ENCODE assay signal across 9 cellular contexts in the genomic region with DNA sequence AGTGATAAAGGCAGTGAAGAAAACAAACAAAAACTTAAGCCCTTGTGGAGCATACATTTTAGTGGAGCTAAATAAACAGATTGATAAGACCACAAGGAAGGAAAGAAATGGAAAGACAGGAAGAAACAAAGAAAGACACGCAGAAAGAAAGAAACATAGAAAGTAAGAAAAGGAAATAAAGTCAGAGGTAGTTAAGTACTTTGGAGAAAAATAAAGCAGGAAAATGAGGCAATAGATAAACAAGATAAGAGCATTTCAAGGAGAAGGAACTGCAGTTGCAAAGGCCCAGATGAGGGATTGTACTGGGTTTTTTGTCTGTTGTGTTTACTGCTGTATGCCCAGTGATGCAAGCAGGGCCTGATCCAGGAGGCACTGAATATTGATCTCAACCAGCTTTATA. TPM values are rescaled to one million over a fixed set of nuclear protein-coding genes. Genes with fewer than 3 reads are reported as not detected.
A peak's percentile ranks its signal among the peaks of the same experiment; 100 is the strongest.
DNase-seq lines count a peak whose midpoint lies in the region; ATAC-seq, FAIRE-seq and TF ChIP-seq lines count a peak whose summit lies in the region.
"Had no signal": no experiment of that assay in that cellular context is flagged by ENCODE, and none has a peak within 500 bp of the region (broad histone marks: within the 10 kb centered on the region; RNA-seq: fewer than 3 reads in every experiment).

No MANE protein-coding gene starts in this region.

- H3K9ac ChIP-seq in adipocyte (ENCODE audit: low read length) (peak overlapping the region; percentile 89), HepG2 (ENCODE audit: insufficient read depth, low read depth, low read length) (peak overlapping the region; percentile 72)

- H2AFZ ChIP-seq in HepG2 (ENCODE audit: low read length), result no peak overlapping the region

- CTCF ChIA-PET in HepG2 (lab: Yijun Ruan, JAX; ENCODE audit: low intra/inter-chr PET ratio, low total read pairs), result no interaction called here

- TF ChIP-seq RAD21 in HepG2 (CRISPR knock-in tag; IDR thresholded peaks at IDR 0.05), result no peak

- 0% methylated on average over 1 of the region's 1 CpG for WGBS in HepG2 (ENCODE audit: low lambda C conversion rate)

- TF ChIP-seq EP300 in HepG2 (IDR thresholded peaks at IDR 0.05; ENCODE audit: low read depth in 2 of 2, low read length in 2 of 2) (no peak), HepG2 (CRISPR knock-in tag; IDR thresholded peaks at IDR 0.05; ENCODE audit: borderline replicate concordance) (no peak)

- in situ Hi-C loops in HepG2 (cut with HindIII; ENCODE audit: extremely low pct_ligation_motif_present, low pct_unique_long_range_greater_than_20kb), result loop anchor here (25.0 kb wide), 1 partner anchor 164 kb away; the partner anchor contains the start of gene CAPN12
- in situ Hi-C loops in GM13977 (cut with MboI; ENCODE audit: low pct_unique_long_range_greater_than_20kb, low sequenced_read_pairs, unreplicated experiment), result loop anchor here (25.0 kb wide), 1 partner anchor 164 kb away; the partner anchor contains the start of gene CAPN12

- intact Hi-C loops in left ventricle myocardium inferior (cut with micrococcal nuclease), result no loop called here
- intact Hi-C loops in left ventricle myocardium superior (cut with micrococcal nuclease), result no loop called here
- intact Hi-C loops in HepG2 (cut with micrococcal nuclease; ENCODE audit: unreplicated experiment), result no loop called here

- POLR2A ChIA-PET in HepG2 (lab: Yijun Ruan, JAX), result interaction anchor here (1.1 to 2.5 kb wide), 13 partner anchors 22 to 282 kb away, joined by 3 to 24 read pairs (median 5); partner anchors contain the start of genes ACTN4, ECH1, EIF3K and FBXO17

- H3K27ac ChIP-seq in left ventricle myocardium inferior (replicated peaks) (no peak overlapping the region), HepG2 (ENCODE audit: extremely low read length, insufficient read depth, low read length) (peak overlapping the region; percentile 73)

- peaks cover 12% of the 10 kb centered on the region for H3K4me1 Mint-ChIP-seq in type B pancreatic cell (ENCODE audit: unreplicated experiment)

- H3K4me3 ChIP-seq in left ventricle myocardium inferior (peak overlapping the region; percentile 94), adipocyte (ENCODE audit: low read length) (peak overlapping the region; percentile 98), HepG2 (replicated peaks in 1 of 3; ENCODE audit: insufficient read depth in 1 of 3, low read depth in 2 of 3, low read length in 3 of 3) (peak overlapping the region; percentile 73 to 87 (median 83); a peak in 5 of 6 replicates)

- H3K27ac Mint-ChIP-seq in type B pancreatic cell, result peak overlapping the region; percentile 97

- H3K79me2 ChIP-seq in HepG2 (ENCODE audit: insufficient read depth, low read length), result peaks cover 1% of the 10 kb centered on the region

- DNase-seq in left ventricle myocardium inferior (no peak), left ventricle myocardium superior (no peak), adipocyte (ENCODE audit: low read depth) (peak; percentile 36), HepG2 (ENCODE audit: low spot score) (no peak), type B pancreatic cell (ENCODE audit: extremely low spot score, unreplicated experiment) (no peak), GM13977 (ENCODE audit: low spot score) (no peak), NCI-H774 (lab: John Stamatoyannopoulos, UW) (no peak), cerebellar nuclear complex (lab: John Stamatoyannopoulos, UW) (no peak)
- DNase-seq: activated CD4-positive, alpha-beta T cell treated with anti-CD3 and anti-CD28 coated beads, Interleukin-2, amount 50 U/mL, for 4 hours had no signal

- H4K20me1 ChIP-seq in HepG2 (ENCODE audit: insufficient read depth, low read length), result no peaks in the 10 kb centered on the region

- H3K27me3 ChIP-seq in left ventricle myocardium inferior (ENCODE audit: low read depth), result no peaks in the 10 kb centered on the region
- H3K27me3 ChIP-seq in adipocyte (replicated peaks; ENCODE audit: control insufficient read depth, insufficient read depth, low read length), result no peaks in the 10 kb centered on the region
- H3K27me3 ChIP-seq in HepG2 (ENCODE audit: control insufficient read depth in 1 of 2, insufficient read depth in 2 of 2, low read length in 2 of 2), result no peaks in the 10 kb centered on the region; a peak in 1 of 5 replicates

- peaks cover 3% of the 10 kb centered on the region for H3K36me3 Mint-ChIP-seq in type B pancreatic cell

- no peak for FAIRE-seq in HepG2 (lab: Jason Lieb, UNC)

- BruUV-seq in HepG2 (replicated peaks; lab: Mats Ljungman, UMichigan), result no TSS peak

- peak overlapping the region; percentile 96 for H3K4me3 Mint-ChIP-seq in type B pancreatic cell

- no peaks in the 10 kb centered on the region for H3K9me3 ChIP-seq in left ventricle myocardium inferior (replicated peaks)
- H3K9me3 ChIP-seq in adipocyte (ENCODE audit: control insufficient read depth, low read length), result no peaks in the 10 kb centered on the region
- H3K9me3 ChIP-seq in HepG2 (ENCODE audit: low read length), result no peaks in the 10 kb centered on the region

- H3K36me3 ChIP-seq in left ventricle myocardium inferior (peaks cover 12% of the 10 kb centered on the region), adipocyte (ENCODE audit: control insufficient read depth, insufficient read depth, low read length, severe bottlenecking) (peaks cover 6% of the 10 kb centered on the region), HepG2 (replicated peaks in 1 of 2; ENCODE audit: control insufficient read depth in 1 of 2, insufficient read depth in 2 of 2, low read length in 2 of 2) (peaks cover 4 to 12% of the 10 kb centered on the region in 2 experiments; a peak in 3 of 5 replicates)

- TF ChIP-seq CTCF in left ventricle myocardium inferior (IDR thresholded peaks at IDR 0.05; ENCODE audit: borderline replicate concordance) (no peak), HepG2 (CRISPR knock-in tag; IDR thresholded peaks at IDR 0.05) (no peak), type B pancreatic cell (conservative IDR thresholded peaks at IDR 0.05) (no peak), GM13977 (IDR thresholded peaks at IDR 0.05; ENCODE audit: extremely low read depth, insufficient read depth, missing control alignments) (no peak)

- H3K4me1 ChIP-seq in left ventricle myocardium inferior (peaks cover 37% of the 10 kb centered on the region), adipocyte (ENCODE audit: control insufficient read depth, insufficient read depth, low read length) (peaks cover 22% of the 10 kb centered on the region), HepG2 (ENCODE audit: insufficient read depth, low read length) (peaks cover 37% of the 10 kb centered on the region)

- H3K4me2 ChIP-seq in HepG2 (ENCODE audit: low read depth, low read length), result peak overlapping the region; percentile 79

- TF ChIP-seq POLR2A in HepG2 (IDR thresholded peaks at IDR 0.05; ENCODE audit: insufficient read depth in 1 of 2, low read depth in 2 of 2, low read length in 2 of 2), result no peak

- H3K9me3 Mint-ChIP-seq in type B pancreatic cell, result no peaks in the 10 kb centered on the region

- ATAC-seq in left ventricle myocardium superior, result no peak
- no peak for ATAC-seq in HepG2

- no peaks in the 10 kb centered on the region for H3K27me3 Mint-ChIP-seq in type B pancreatic cell

RNA-seq across cellular contexts. Expression of gene NFKBIB, which starts 1.0 kb away (rescaled TPM):
- total RNA-seq in left ventricle myocardium inferior (18.4 TPM), left ventricle myocardium superior (14.5 TPM), HepG2 (2016; rRNA removed; fragmentation: Illumina TruSeq; extraction: Trizol) (13.8 and 14.9 TPM in 2 replicates), type B pancreatic cell (ENCODE audit: low replicate concordance) (13.7 and 21.1 TPM in 2 replicates)
- total RNA-seq in HepG2 (2016; cell fraction: cytosol; rRNA removed; fragmentation: Illumina TruSeq; extraction: Trizol; ENCODE audit: low read depth), result 3.8 and 4.6 TPM in 2 replicates
- total RNA-seq in HepG2 (2016; cell fraction: insoluble cytoplasmic fraction; rRNA removed; fragmentation: Illumina TruSeq; extraction: Trizol), result 14.4 and 14.7 TPM in 2 replicates
- total RNA-seq in HepG2 (2016; cell fraction: membrane; rRNA removed; fragmentation: Illumina TruSeq; extraction: Trizol), result 8.1 and 8.2 TPM in 2 replicates
- 6.0 and 6.9 TPM in 2 replicates for total RNA-seq in HepG2 (2016; cell fraction: nucleus; rRNA removed; fragmentation: Illumina TruSeq; extraction: Trizol)
- polyA plus RNA-seq in HepG2 (2011; rRNA removed), result 8.6 and 11.5 TPM in 2 replicates
- polyA plus RNA-seq in HepG2 (2011; cell fraction: cytosol; rRNA removed), result 9.7 and 14.5 TPM in 2 replicates
- polyA plus RNA-seq in HepG2 (2011; cell fraction: nucleus; rRNA removed), result 8.5 and 9.1 TPM in 2 replicates
- 7.8 and 10.7 TPM in 2 replicates for polyA plus RNA-seq in HepG2 (2012)
- 6.7 and 8.7 TPM in 2 replicates for polyA plus RNA-seq in HepG2 (2016; cell fraction: cytosol; fragmentation: Illumina TruSeq; extraction: Trizol; ENCODE audit: low read depth)
- polyA plus RNA-seq in HepG2 (2016; cell fraction: insoluble cytoplasmic fraction; fragmentation: Illumina TruSeq; extraction: Trizol; ENCODE audit: low read depth), result 19.6 and 21.5 TPM in 2 replicates
- 9.9 and 11.1 TPM in 2 replicates for polyA plus RNA-seq in HepG2 (2016; cell fraction: membrane; fragmentation: Illumina TruSeq; extraction: Trizol; ENCODE audit: low read depth)
- 13.5 and 16.3 TPM in 2 replicates for polyA plus RNA-seq in HepG2 (2016; cell fraction: nucleus; fragmentation: Illumina TruSeq; extraction: Trizol; ENCODE audit: insufficient read depth, low read depth)
- 5.6 and 6.0 TPM in 2 replicates for polyA minus RNA-seq in HepG2 (2011; rRNA and poly(A)+ RNA removed; ENCODE audit: low replicate concordance)
- 2.2 and 6.5 TPM in 2 replicates for polyA minus RNA-seq in HepG2 (2011; cell fraction: cytosol; rRNA and poly(A)+ RNA removed)
- polyA minus RNA-seq in HepG2 (2011; cell fraction: nucleus; rRNA and poly(A)+ RNA removed), result 1.2 and 1.9 TPM in 2 replicates

RNA-seq across cellular contexts. Expression of gene SIRT2, which starts 1.4 kb away (rescaled TPM):
- total RNA-seq in left ventricle myocardium inferior, result 99.0 TPM
- total RNA-seq in left ventricle myocardium superior, result 94.4 TPM
- total RNA-seq in HepG2 (2016; rRNA removed; fragmentation: Illumina TruSeq; extraction: Trizol), result 20.3 and 22.3 TPM in 2 replicates
- total RNA-seq in HepG2 (2016; cell fraction: cytosol; rRNA removed; fragmentation: Illumina TruSeq; extraction: Trizol; ENCODE audit: low read depth), result 14.3 and 15.2 TPM in 2 replicates
- 18.1 and 20.6 TPM in 2 replicates for total RNA-seq in HepG2 (2016; cell fraction: insoluble cytoplasmic fraction; rRNA removed; fragmentation: Illumina TruSeq; extraction: Trizol)
- total RNA-seq in HepG2 (2016; cell fraction: membrane; rRNA removed; fragmentation: Illumina TruSeq; extraction: Trizol), result 24.1 and 28.8 TPM in 2 replicates
- 10.5 and 13.7 TPM in 2 replicates for total RNA-seq in HepG2 (2016; cell fraction: nucleus; rRNA removed; fragmentation: Illumina TruSeq; extraction: Trizol)
- polyA plus RNA-seq in HepG2 (2011; rRNA removed), result 26.1 and 32.6 TPM in 2 replicates
- 20.9 and 26.0 TPM in 2 replicates for polyA plus RNA-seq in HepG2 (2011; cell fraction: cytosol; rRNA removed)
- polyA plus RNA-seq in HepG2 (2011; cell fraction: nucleus; rRNA removed), result 54.3 and 54.9 TPM in 2 replicates
- 17.1 and 18.5 TPM in 2 replicates for polyA plus RNA-seq in HepG2 (2012)
- 19.1 and 22.5 TPM in 2 replicates for polyA plus RNA-seq in HepG2 (2016; cell fraction: cytosol; fragmentation: Illumina TruSeq; extraction: Trizol; ENCODE audit: low read depth)
- 21.0 and 27.0 TPM in 2 replicates for polyA plus RNA-seq in HepG2 (2016; cell fraction: insoluble cytoplasmic fraction; fragmentation: Illumina TruSeq; extraction: Trizol; ENCODE audit: low read depth)
- polyA plus RNA-seq in HepG2 (2016; cell fraction: membrane; fragmentation: Illumina TruSeq; extraction: Trizol; ENCODE audit: low read depth), result 29.2 and 29.4 TPM in 2 replicates
- polyA plus RNA-seq in HepG2 (2016; cell fraction: nucleus; fragmentation: Illumina TruSeq; extraction: Trizol; ENCODE audit: insufficient read depth, low read depth), result 29.4 and 29.5 TPM in 2 replicates
- 15.5 and 28.6 TPM in 2 replicates for polyA minus RNA-seq in HepG2 (2011; rRNA and poly(A)+ RNA removed; ENCODE audit: low replicate concordance)
- 12.0 and 12.7 TPM in 2 replicates for polyA minus RNA-seq in HepG2 (2011; cell fraction: cytosol; rRNA and poly(A)+ RNA removed)
- polyA minus RNA-seq in HepG2 (2011; cell fraction: nucleus; rRNA and poly(A)+ RNA removed), result 10.3 and 11.2 TPM in 2 replicates
- 43.7 and 46.0 TPM in 2 replicates for total RNA-seq in type B pancreatic cell (ENCODE audit: low replicate concordance)

RNA-seq across cellular contexts. Expression of gene CCER2, which starts 11.2 kb away (rescaled TPM):
- total RNA-seq in left ventricle myocardium inferior (not detected), left ventricle myocardium superior (not detected), HepG2 (2016; rRNA removed; fragmentation: Illumina TruSeq; extraction: Trizol) (not detected in 2 replicates), type B pancreatic cell (ENCODE audit: low replicate concordance) (0.55 and 1.2 TPM in 2 replicates)
- total RNA-seq in HepG2 (2016; cell fraction: cytosol; rRNA removed; fragmentation: Illumina TruSeq; extraction: Trizol; ENCODE audit: low read depth), result not detected in 2 replicates
- total RNA-seq in HepG2 (2016; cell fraction: insoluble cytoplasmic fraction; rRNA removed; fragmentation: Illumina TruSeq; extraction: Trizol), result not detected in 2 replicates
- total RNA-seq in HepG2 (2016; cell fraction: membrane; rRNA removed; fragmentation: Illumina TruSeq; extraction: Trizol), result 0.17 TPM in 1 of 2 replicates, not detected in the other
- not detected in 2 replicates for total RNA-seq in HepG2 (2016; cell fraction: nucleus; rRNA removed; fragmentation: Illumina TruSeq; extraction: Trizol)
- 0.08 and 0.24 TPM in 2 replicates for polyA plus RNA-seq in HepG2 (2011; rRNA removed)
- 0.09 TPM in 1 of 2 replicates, not detected in the other for polyA plus RNA-seq in HepG2 (2011; cell fraction: cytosol; rRNA removed)
- polyA plus RNA-seq in HepG2 (2011; cell fraction: nucleus; rRNA removed), result 1.6 and 2.0 TPM in 2 replicates
- 0.15 and 0.33 TPM in 2 replicates for polyA plus RNA-seq in HepG2 (2012)
- not detected in 2 replicates for polyA plus RNA-seq in HepG2 (2016; cell fraction: cytosol; fragmentation: Illumina TruSeq; extraction: Trizol; ENCODE audit: low read depth)
- polyA plus RNA-seq in HepG2 (2016; cell fraction: insoluble cytoplasmic fraction; fragmentation: Illumina TruSeq; extraction: Trizol; ENCODE audit: low read depth), result not detected in 2 replicates
- polyA plus RNA-seq in HepG2 (2016; cell fraction: membrane; fragmentation: Illumina TruSeq; extraction: Trizol; ENCODE audit: low read depth), result not detected in 2 replicates
- polyA plus RNA-seq in HepG2 (2016; cell fraction: nucleus; fragmentation: Illumina TruSeq; extraction: Trizol; ENCODE audit: insufficient read depth, low read depth), result 0.48 and 0.77 TPM in 2 replicates
- 0.26 and 0.52 TPM in 2 replicates for polyA minus RNA-seq in HepG2 (2011; rRNA and poly(A)+ RNA removed; ENCODE audit: low replicate concordance)
- polyA minus RNA-seq in HepG2 (2011; cell fraction: cytosol; rRNA and poly(A)+ RNA removed), result not detected in 2 replicates
- not detected in 2 replicates for polyA minus RNA-seq in HepG2 (2011; cell fraction: nucleus; rRNA and poly(A)+ RNA removed)

RNA-seq across cellular contexts. Expression of gene RINL, which starts 22.7 kb away (rescaled TPM):
- total RNA-seq in left ventricle myocardium inferior (3.7 TPM), left ventricle myocardium superior (4.5 TPM), HepG2 (2016; rRNA removed; fragmentation: Illumina TruSeq; extraction: Trizol) (10.3 and 11.4 TPM in 2 replicates), type B pancreatic cell (ENCODE audit: low replicate concordance) (1.7 and 3.4 TPM in 2 replicates)
- 4.4 and 4.8 TPM in 2 replicates for total RNA-seq in HepG2 (2016; cell fraction: cytosol; rRNA removed; fragmentation: Illumina TruSeq; extraction: Trizol; ENCODE audit: low read depth)
- total RNA-seq in HepG2 (2016; cell fraction: insoluble cytoplasmic fraction; rRNA removed; fragmentation: Illumina TruSeq; extraction: Trizol), result 11.9 and 12.4 TPM in 2 replicates
- 8.3 and 11.2 TPM in 2 replicates for total RNA-seq in HepG2 (2016; cell fraction: membrane; rRNA removed; fragmentation: Illumina TruSeq; extraction: Trizol)
- 5.0 and 8.7 TPM in 2 replicates for total RNA-seq in HepG2 (2016; cell fraction: nucleus; rRNA removed; fragmentation: Illumina TruSeq; extraction: Trizol)
- polyA plus RNA-seq in HepG2 (2011; rRNA removed), result 18.0 and 18.5 TPM in 2 replicates
- 13.8 and 14.5 TPM in 2 replicates for polyA plus RNA-seq in HepG2 (2011; cell fraction: cytosol; rRNA removed)
- 23.0 and 23.9 TPM in 2 replicates for polyA plus RNA-seq in HepG2 (2011; cell fraction: nucleus; rRNA removed)
- 8.6 and 10.2 TPM in 2 replicates for polyA plus RNA-seq in HepG2 (2012)
- 2.4 and 2.6 TPM in 2 replicates for polyA plus RNA-seq in HepG2 (2016; cell fraction: cytosol; fragmentation: Illumina TruSeq; extraction: Trizol; ENCODE audit: low read depth)
- 9.1 and 12.2 TPM in 2 replicates for polyA plus RNA-seq in HepG2 (2016; cell fraction: insoluble cytoplasmic fraction; fragmentation: Illumina TruSeq; extraction: Trizol; ENCODE audit: low read depth)
- polyA plus RNA-seq in HepG2 (2016; cell fraction: membrane; fragmentation: Illumina TruSeq; extraction: Trizol; ENCODE audit: low read depth), result 5.3 and 6.5 TPM in 2 replicates
- polyA plus RNA-seq in HepG2 (2016; cell fraction: nucleus; fragmentation: Illumina TruSeq; extraction: Trizol; ENCODE audit: insufficient read depth, low read depth), result 12.7 and 15.7 TPM in 2 replicates
- polyA minus RNA-seq in HepG2 (2011; rRNA and poly(A)+ RNA removed; ENCODE audit: low replicate concordance), result 3.7 and 14.6 TPM in 2 replicates
- 5.7 and 7.2 TPM in 2 replicates for polyA minus RNA-seq in HepG2 (2011; cell fraction: cytosol; rRNA and poly(A)+ RNA removed)
- polyA minus RNA-seq in HepG2 (2011; cell fraction: nucleus; rRNA and poly(A)+ RNA removed), result 9.9 and 10.7 TPM in 2 replicates

RNA-seq across cellular contexts. Expression of gene SARS2, which starts 29.7 kb away (rescaled TPM):
- 13.6 TPM for total RNA-seq in left ventricle myocardium inferior
- total RNA-seq in left ventricle myocardium superior, result 13.2 TPM
- total RNA-seq in HepG2 (2016; rRNA removed; fragmentation: Illumina TruSeq; extraction: Trizol), result 30.1 and 48.6 TPM in 2 replicates
- total RNA-seq in HepG2 (2016; cell fraction: cytosol; rRNA removed; fragmentation: Illumina TruSeq; extraction: Trizol; ENCODE audit: low read depth), result 17.3 and 23.4 TPM in 2 replicates
- total RNA-seq in HepG2 (2016; cell fraction: insoluble cytoplasmic fraction; rRNA removed; fragmentation: Illumina TruSeq; extraction: Trizol), result 25.7 and 50.3 TPM in 2 replicates
- total RNA-seq in HepG2 (2016; cell fraction: membrane; rRNA removed; fragmentation: Illumina TruSeq; extraction: Trizol), result 19.8 TPM in 2 replicates
- 43.2 and 49.1 TPM in 2 replicates for total RNA-seq in HepG2 (2016; cell fraction: nucleus; rRNA removed; fragmentation: Illumina TruSeq; extraction: Trizol)
- 40.0 and 41.5 TPM in 2 replicates for polyA plus RNA-seq in HepG2 (2011; rRNA removed)
- 14.5 and 33.6 TPM in 2 replicates for polyA plus RNA-seq in HepG2 (2011; cell fraction: cytosol; rRNA removed)
- 222 and 300 TPM in 2 replicates for polyA plus RNA-seq in HepG2 (2011; cell fraction: nucleus; rRNA removed)
- 22.4 and 26.7 TPM in 2 replicates for polyA plus RNA-seq in HepG2 (2012)
- polyA plus RNA-seq in HepG2 (2016; cell fraction: cytosol; fragmentation: Illumina TruSeq; extraction: Trizol; ENCODE audit: low read depth), result 11.3 and 13.5 TPM in 2 replicates
- 26.8 and 33.0 TPM in 2 replicates for polyA plus RNA-seq in HepG2 (2016; cell fraction: insoluble cytoplasmic fraction; fragmentation: Illumina TruSeq; extraction: Trizol; ENCODE audit: low read depth)
- 16.0 and 17.2 TPM in 2 replicates for polyA plus RNA-seq in HepG2 (2016; cell fraction: membrane; fragmentation: Illumina TruSeq; extraction: Trizol; ENCODE audit: low read depth)
- 104 and 118 TPM in 2 replicates for polyA plus RNA-seq in HepG2 (2016; cell fraction: nucleus; fragmentation: Illumina TruSeq; extraction: Trizol; ENCODE audit: insufficient read depth, low read depth)
- polyA minus RNA-seq in HepG2 (2011; rRNA and poly(A)+ RNA removed; ENCODE audit: low replicate concordance), result 42.2 and 59.1 TPM in 2 replicates
- 14.7 and 27.3 TPM in 2 replicates for polyA minus RNA-seq in HepG2 (2011; cell fraction: cytosol; rRNA and poly(A)+ RNA removed)
- 31.5 and 33.4 TPM in 2 replicates for polyA minus RNA-seq in HepG2 (2011; cell fraction: nucleus; rRNA and poly(A)+ RNA removed)
- 29.4 and 32.3 TPM in 2 replicates for total RNA-seq in type B pancreatic cell (ENCODE audit: low replicate concordance)
